21 cellular contexts compared by ENCODE assay signal in the genomic region with DNA sequence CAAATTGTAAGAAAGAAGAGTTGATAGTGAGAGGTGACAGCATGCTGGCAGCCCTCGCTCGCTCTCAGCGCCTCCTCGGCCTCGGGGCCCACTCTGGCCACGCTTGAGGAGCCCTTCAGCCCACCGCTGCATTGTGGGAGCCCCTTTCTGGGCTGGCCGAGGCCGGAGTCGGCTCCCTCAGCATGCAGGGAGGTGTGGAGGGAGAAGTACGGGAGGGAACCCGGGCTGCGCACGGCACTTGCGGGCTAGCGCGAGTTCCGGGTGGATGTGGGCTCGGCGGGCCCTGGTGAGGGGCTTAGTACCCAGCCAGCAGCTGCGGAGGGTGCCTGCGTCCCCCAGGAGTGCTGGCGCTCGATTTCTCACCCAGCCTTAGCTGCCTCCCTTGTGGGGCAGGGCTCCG.
"Had no signal": no experiment of that assay in that cellular context is flagged by ENCODE, and none has a peak within 500 bp of the region (broad histone marks: within the 10 kb centered on the region; RNA-seq: fewer than 3 reads in every experiment).

No MANE protein-coding gene starts in this region.

- H3K27me3 ChIP-seq: gastroesophageal sphincter, tibial artery had no signal

- DNase-seq: activated B cell treated with CpG ODN at 0.5 μM for 24 hours; activated CD4-positive, alpha-beta T cell treated with anti-CD3 and anti-CD28 coated beads for 36 hours; activated CD4-positive, alpha-beta T cell treated with anti-CD3 and anti-CD28 coated beads, Interleukin-2, amount 50 U/mL, for 4 hours; activated CD8-positive, alpha-beta memory T cell treated with anti-CD3 and anti-CD28 coated beads for 24 hours; activated CD8-positive, alpha-beta memory T cell treated with anti-CD3 and anti-CD28 coated beads, Interleukin-2, amount 50 U/mL, for 4 hours; activated naive CD4-positive, alpha-beta T cell treated with Interleukin-2 at 50 U/mL for 16 hours; activated naive CD8-positive, alpha-beta T cell treated with anti-CD3 and anti-CD28 coated beads for 36 hours; activated T-cell treated with anti-CD3 and anti-CD28 coated beads, Interleukin-2, amount 50 U/mL, for 24 hours; cerebellar nuclear complex; nephron progenitor cell; nucleus accumbens; stimulated activated CD4-positive, alpha-beta T cell treated with anti-CD3 and anti-CD28 coated beads, Interleukin-4, amount 100 ng/mL, for 4 hours; substantia nigra; T-helper 1 cell; T-helper 9 cell had no signal

- H3K4me3 ChIP-seq: gastroesophageal sphincter, mucosa of descending colon, tibial artery had no signal

- H3K27ac ChIP-seq: epithelial cell of prostate, gastroesophageal sphincter, tibial artery had no signal

- ATAC-seq: activated CD4-positive, alpha-beta T cell treated with anti-CD3 and anti-CD28 coated beads for 36 hours; activated T-helper 17 cell treated with anti-CD3 and anti-CD28 coated beads, Interleukin-2, amount 50 U/mL, for 72 hours; gastroesophageal sphincter; left lobe of liver; mucosa of descending colon had no signal

- H3K4me1 ChIP-seq: gastroesophageal sphincter, tibial artery had no signal

- H3K9me3 ChIP-seq: tibial artery had no signal

- H3K36me3 ChIP-seq: gastroesophageal sphincter, tibial artery had no signal
